13 cellular contexts compared by ENCODE assay signal in the genomic region with DNA sequence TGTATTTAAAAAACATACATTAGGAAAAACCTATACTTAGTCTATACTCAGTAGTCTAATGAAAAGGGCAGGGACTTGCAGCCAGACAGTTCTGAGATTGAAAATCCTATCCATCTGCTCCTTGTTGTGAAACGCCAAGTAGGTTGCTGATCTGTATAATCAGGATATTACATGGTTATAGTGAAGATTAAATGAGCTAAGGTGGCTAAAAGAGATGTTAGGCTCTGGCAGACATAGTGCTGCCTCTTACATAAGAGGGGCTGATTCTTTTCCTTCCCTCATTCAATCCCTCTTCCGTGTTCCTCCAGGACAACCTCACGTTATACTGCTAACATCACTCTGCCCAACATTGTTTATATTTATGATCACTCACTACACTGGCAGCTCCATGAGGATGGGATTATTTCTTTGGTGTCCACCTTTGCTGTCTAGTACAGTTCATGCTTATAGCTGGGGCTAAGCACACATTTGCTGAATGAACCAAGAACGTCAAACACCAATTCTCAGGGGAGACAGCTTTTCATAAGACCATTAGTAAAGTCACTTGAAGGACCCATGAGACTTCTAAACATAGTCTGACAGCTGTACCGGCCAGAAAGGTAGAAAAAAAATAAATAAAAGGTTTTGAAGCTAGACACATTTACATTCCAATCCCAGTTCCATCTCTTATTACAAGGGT. TPM values are rescaled to one million over a fixed set of nuclear protein-coding genes. Genes with fewer than 3 reads are reported as not detected.
DNase-seq lines count a peak whose midpoint lies in the region; ATAC-seq and TF ChIP-seq lines count a peak whose summit lies in the region.
"Had no signal": no experiment of that assay in that cellular context is flagged by ENCODE, and none has a peak within 500 bp of the region (broad histone marks: within the 10 kb centered on the region; RNA-seq: fewer than 3 reads in every experiment).

No MANE protein-coding gene starts in this region.

- peak overlapping the region in 9 of 11 experiments; percentile 1 to 62 (median 51); a peak in 11 of 22 replicates for H3K9ac ChIP-seq in BLaER1 treated with 17β-estradiol and CSF1 and Interleukin-3, amounts not matched to agents 10 nM and 100 nM

- peak overlapping the region; percentile 71 for H3K27ac Mint-ChIP-seq in dendritic cell treated with granulocyte-macrophage colony-stimulating factor and Interleukin-4, amounts not matched to agents 40 ng/mL and 50 ng/mL, for 4 days
- peak overlapping the region in 1 of 6 donors; percentile 43 for H3K27ac Mint-ChIP-seq in naive B cell
- no peak overlapping the region for H3K27ac Mint-ChIP-seq in T-helper 17 cell
- H3K27ac Mint-ChIP-seq: stimulated activated naive CD8-positive, alpha-beta T cell treated with anti-CD3 and anti-CD28 coated beads, Interleukin-15, Interleukin-2, amounts not matched to agents 100 ng/mL and 50 ng/mL, for 24 hours had no signal

- peaks cover 53 to 100% (median 100%) of the 10 kb centered on the region in 11 experiments for H4K20me1 ChIP-seq in BLaER1 treated with 17β-estradiol and CSF1 and Interleukin-3, amounts not matched to agents 10 nM and 100 nM

- no peaks in the 10 kb centered on the region for H3K9me3 Mint-ChIP-seq in dendritic cell treated with granulocyte-macrophage colony-stimulating factor and Interleukin-4, amounts not matched to agents 40 ng/mL and 50 ng/mL, for 4 days
- peaks cover 0 to under 1% (median 0%) of the 10 kb centered on the region in 7 donors for H3K9me3 Mint-ChIP-seq in naive B cell
- H3K9me3 Mint-ChIP-seq: stimulated activated naive CD8-positive, alpha-beta T cell treated with anti-CD3 and anti-CD28 coated beads, Interleukin-15, Interleukin-2, amounts not matched to agents 100 ng/mL and 50 ng/mL, for 24 hours had no signal

- H3K27ac ChIP-seq in BLaER1 treated with 17β-estradiol and CSF1 and Interleukin-3, amounts not matched to agents 10 nM and 100 nM: peak overlapping the region in 9 of 11 experiments; percentile 14 to 74 (median 54); a peak in 15 of 22 replicates
- no peak overlapping the region for H3K27ac ChIP-seq in testis

- H3K4me1 ChIP-seq in BLaER1 treated with 17β-estradiol and CSF1 and Interleukin-3, amounts not matched to agents 10 nM and 100 nM: peaks cover 32 to 87% (median 41%) of the 10 kb centered on the region in 10 experiments
- peaks cover 7% of the 10 kb centered on the region for H3K4me1 ChIP-seq in testis

- DNase-seq in NCI-H1436 (lab: John Stamatoyannopoulos, UW) (peak; percentile 96), naive B cell (no peak), T-helper 17 cell (no peak), ureter (ENCODE audit: low spot score) (no peak), testis (no peak)
- DNase-seq: activated T-cell treated with anti-CD3 and anti-CD28 coated beads, Interleukin-2, amount 50 U/mL, for 48 hours; BE2C; NCI-H2081; stimulated activated CD4-positive, alpha-beta T cell treated with anti-CD3 and anti-CD28 coated beads, Interleukin-2, amount 100 ng/mL, for 24 hours had no signal

- peak overlapping the region; percentile 53 to 86 (median 73) for H3K4me2 ChIP-seq in BLaER1 treated with 17β-estradiol and CSF1 and Interleukin-3, amounts not matched to agents 10 nM and 100 nM

- H3K9me3 ChIP-seq in BLaER1 treated with 17β-estradiol and CSF1 and Interleukin-3, amounts not matched to agents 10 nM and 100 nM (replicated peaks in 1 of 11): peaks cover 0 to 14% (median 4%) of the 10 kb centered on the region in 11 experiments; a peak in 6 of 22 replicates
- no peaks in the 10 kb centered on the region for H3K9me3 ChIP-seq in T-helper 17 cell (ENCODE audit: control insufficient read depth, low read length, poor library complexity, severe bottlenecking)
- H3K9me3 ChIP-seq in testis: no peaks in the 10 kb centered on the region
- H3K9me3 ChIP-seq: BE2C had no signal

- WGBS in testis, 2 donors: 44 to 49% methylated on average over 5 of the region's 5 CpGs

- ATAC-seq in naive B cell (ENCODE audit: low read depth in 2 of 2) (peak; percentile 20 to 46), T-helper 17 cell (no peak)
- no peak for ATAC-seq in activated CD4-positive, CD25-positive, alpha-beta regulatory T cell treated with anti-CD3 and anti-CD28 coated beads, Interleukin-2, amount 50 U/mL, for 24 hours

- H3K36me3 ChIP-seq in BLaER1 treated with 17β-estradiol and CSF1 and Interleukin-3, amounts not matched to agents 10 nM and 100 nM: peaks cover 1 to 43% (median 9%) of the 10 kb centered on the region in 11 experiments; a peak in 16 of 22 replicates
- H3K36me3 ChIP-seq in testis (ENCODE audit: low read depth, missing control alignments): no peaks in the 10 kb centered on the region
- H3K36me3 ChIP-seq: BE2C had no signal

- no peak for TF ChIP-seq CTCF in testis (IDR thresholded peaks at IDR 0.05)

- no peak for TF ChIP-seq POLR2A in testis (IDR thresholded peaks at IDR 0.05)

- intact Hi-C loops in dendritic cell treated with granulocyte-macrophage colony-stimulating factor and Interleukin-4, amounts not matched to agents 40 ng/mL and 50 ng/mL, for 4 days (cut with micrococcal nuclease): loop anchor here (5.0 kb wide), 1 partner anchor 36 kb away; no protein-coding TSS in a partner anchor
- intact Hi-C loops in testis (cut with DNase I; ENCODE audit: low total_unique reads): no loop called here

- no peaks in the 10 kb centered on the region for H3K27me3 ChIP-seq in BLaER1 treated with 17β-estradiol and CSF1 and Interleukin-3, amounts not matched to agents 10 nM and 100 nM
- no peaks in the 10 kb centered on the region for H3K27me3 ChIP-seq in testis
- H3K27me3 ChIP-seq: BE2C had no signal

- no peak overlapping the region for H3K4me3 Mint-ChIP-seq in dendritic cell treated with granulocyte-macrophage colony-stimulating factor and Interleukin-4, amounts not matched to agents 40 ng/mL and 50 ng/mL, for 4 days
- H3K4me3 Mint-ChIP-seq in naive B cell: peak overlapping the region in 2 of 8 donors; percentile 1 to 11
- no peak overlapping the region for H3K4me3 Mint-ChIP-seq in T-helper 17 cell
- H3K4me3 Mint-ChIP-seq: stimulated activated naive CD8-positive, alpha-beta T cell treated with anti-CD3 and anti-CD28 coated beads, Interleukin-15, Interleukin-2, amounts not matched to agents 100 ng/mL and 50 ng/mL, for 24 hours had no signal

- H3K4me3 ChIP-seq in BLaER1 treated with 17β-estradiol and CSF1 and Interleukin-3, amounts not matched to agents 10 nM and 100 nM: no peak overlapping the region; a peak in 1 of 20 replicates
- no peak overlapping the region for H3K4me3 ChIP-seq in testis

- H3K36me3 Mint-ChIP-seq in dendritic cell treated with granulocyte-macrophage colony-stimulating factor and Interleukin-4, amounts not matched to agents 40 ng/mL and 50 ng/mL, for 4 days (ENCODE audit: low read depth): peaks cover 7% of the 10 kb centered on the region
- H3K36me3 Mint-ChIP-seq in naive B cell: peaks cover 0 to 1% of the 10 kb centered on the region in 2 donors
- H3K36me3 Mint-ChIP-seq in T-helper 17 cell (ENCODE audit: low read depth): no peaks in the 10 kb centered on the region

- H3K27me3 Mint-ChIP-seq in dendritic cell treated with granulocyte-macrophage colony-stimulating factor and Interleukin-4, amounts not matched to agents 40 ng/mL and 50 ng/mL, for 4 days: no peaks in the 10 kb centered on the region
- H3K27me3 Mint-ChIP-seq in naive B cell (no peaks in the 10 kb centered on the region), T-helper 17 cell (no peaks in the 10 kb centered on the region)

- H3K4me1 Mint-ChIP-seq in dendritic cell treated with granulocyte-macrophage colony-stimulating factor and Interleukin-4, amounts not matched to agents 40 ng/mL and 50 ng/mL, for 4 days (ENCODE audit: low read depth): peaks cover 61% of the 10 kb centered on the region
- H3K4me1 Mint-ChIP-seq in naive B cell (peaks cover 14 to 45% (median 22%) of the 10 kb centered on the region in 3 donors), T-helper 17 cell (peaks cover 9% of the 10 kb centered on the region)

RNA-seq across cellular contexts. Expression of gene GAB2, which starts 46.3 kb away (rescaled TPM):
- polyA plus RNA-seq in naive B cell (ENCODE audit: low read depth in 6 of 6) (1 to 10 TPM in 4 of 6 donors, under 1 TPM in 2; 0.71 to 4.2 (median 2.2) TPM), testis (ENCODE audit: insufficient read depth, low read depth, low replicate concordance) (14.3 TPM)
- total RNA-seq in T-helper 17 cell (10 to 100 TPM; 10.3 to 14.4 TPM), ureter (20.9 TPM), testis (10 to 100 TPM in 1 of 2 donors, 1 to 10 TPM in 1; 9.2 to 10.9 TPM)

Comparison
In these comparisons a context has a peak if more than half of its experiments do, and no peak if none do; other contexts are left out.
1. H3K27ac ChIP-seq: peak in BLaER1 treated with 17β-estradiol and CSF1 and Interleukin-3, amounts not matched to agents 10 nM and 100 nM (9 of 11); none in testis (0 of 2).
2. ATAC-seq: peak in naive B cell (2 of 2); none in T-helper 17 cell (single experiment) and activated CD4-positive, CD25-positive, alpha-beta regulatory T cell treated with anti-CD3 and anti-CD28 coated beads, Interleukin-2, amount 50 U/mL, for 24 hours (0 of 2).